In the genomic region with DNA sequence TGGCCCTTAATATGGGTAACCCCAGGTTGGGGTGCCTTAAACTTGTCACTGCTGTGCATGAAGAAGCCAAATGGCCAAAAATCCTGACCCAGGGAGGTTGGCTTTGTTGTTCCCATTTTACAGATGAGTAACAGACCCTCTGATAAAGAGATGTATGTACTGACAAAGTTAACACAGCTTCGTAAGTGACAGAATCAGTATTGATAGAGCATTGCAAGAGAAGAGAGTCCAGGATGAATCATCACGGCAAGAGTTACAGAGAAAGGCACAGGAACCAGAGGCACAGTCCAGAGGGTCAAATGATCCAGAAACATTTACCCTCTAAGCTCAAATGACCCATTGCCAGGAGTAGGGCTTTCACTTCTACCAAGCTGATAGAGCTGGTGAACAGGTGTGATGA, we compare ENCODE assay signal across 25 cellular contexts.
DNase-seq lines count a peak whose midpoint lies in the region; ATAC-seq, FAIRE-seq and TF ChIP-seq lines count a peak whose summit lies in the region.
"Had no signal": no experiment of that assay in that cellular context is flagged by ENCODE, and none has a peak within 500 bp of the region (broad histone marks: within the 10 kb centered on the region; RNA-seq: fewer than 3 reads in every experiment).

No MANE protein-coding gene starts in this region.

- WGBS in H1 (ENCODE audit: extremely low coverage in 1 of 2, insufficient coverage in 1 of 2, insufficient read length in 1 of 2, insufficient replicate concordance in 2 of 2, low coverage in 1 of 2, low lambda C conversion rate in 2 of 2, missing lambda C conversion rate in 1 of 2), 2 experiments = 87% methylated on average over 2 of the region's 2 CpGs; no CpG with 5 or more reads in 1 of the 2 experiments
- 88% methylated on average over 2 of the region's 2 CpGs for WGBS in mammary epithelial cell (ENCODE audit: low coverage, missing lambda C conversion rate)

- H2AFZ ChIP-seq in H1 (ENCODE audit: low read length) (peak overlapping the region; percentile 89; the same call in 1 of the 2 replicates), mammary epithelial cell (ENCODE audit: low read depth, low read length) (no peak overlapping the region)
- H2AFZ ChIP-seq: GM23338, PC-9 had no signal

- H3K23me2 ChIP-seq in H1 (ENCODE audit: low read depth, low read length) = no peaks in the 10 kb centered on the region

- in situ Hi-C loops in mammary epithelial cell (cut with MboI; ENCODE audit: low sequenced_read_pairs in 2 of 2) = no loop called here

- H4K91ac ChIP-seq in H1 (replicated peaks; ENCODE audit: insufficient read length, low read length) = no peak overlapping the region

- H3K79me1 ChIP-seq in H1 (ENCODE audit: low read depth, low read length) = no peaks in the 10 kb centered on the region

- no peak overlapping the region for H3K4me3 ChIP-seq in H1 (ENCODE audit: extremely low read depth in 1 of 4, insufficient read depth in 2 of 4, low read depth in 3 of 4, low read length in 4 of 4)
- no peak overlapping the region for H3K4me3 ChIP-seq in mammary epithelial cell (replicated peaks in 1 of 3; ENCODE audit: insufficient read depth in 1 of 3, low read depth in 2 of 3, low read length in 3 of 3)
- H3K4me3 ChIP-seq: GM23338, PC-9, SJCRH30 had no signal

- H2BK20ac ChIP-seq in H1 (ENCODE audit: low read length) = no peak overlapping the region

- no peaks in the 10 kb centered on the region for H3K27me3 Mint-ChIP-seq in activated CD4-positive, alpha-beta T cell treated with anti-CD3 and anti-CD28 coated beads for 36 hours
- H3K27me3 Mint-ChIP-seq in T-helper 1 cell treated with Interleukin-12 subunit alpha and Interleukin-12 subunit beta and Interleukin-4 antibody, amounts not matched to agents 30 μg/mL and 1 μg/mL, for 36 hours (ENCODE audit: low read depth) = no peaks in the 10 kb centered on the region
- H3K27me3 Mint-ChIP-seq: CD8-positive, alpha-beta memory T cell had no signal

- H3K27ac Mint-ChIP-seq in activated CD4-positive, alpha-beta T cell treated with anti-CD3 and anti-CD28 coated beads for 36 hours = no peak overlapping the region
- peak overlapping the region; percentile 50 for H3K27ac Mint-ChIP-seq in T-helper 1 cell treated with Interleukin-12 subunit alpha and Interleukin-12 subunit beta and Interleukin-4 antibody, amounts not matched to agents 30 μg/mL and 1 μg/mL, for 36 hours
- H3K27ac Mint-ChIP-seq: CD14-positive monocyte; CD8-positive, alpha-beta memory T cell; GM23338 had no signal

- no peak overlapping the region for H2AK5ac ChIP-seq in H1 (ENCODE audit: low read depth, low read length)

- H3K56ac ChIP-seq in H1 (replicated peaks; ENCODE audit: insufficient read length, low read depth, low read length) = no peak overlapping the region

- no peak for TF ChIP-seq EP300 in H1 (IDR thresholded peaks at IDR 0.05; ENCODE audit: borderline replicate concordance in 1 of 2, low read depth in 2 of 2, low read length in 2 of 2)

- no peak overlapping the region for H2BK15ac ChIP-seq in H1 (ENCODE audit: low read length)

- no peak for FAIRE-seq in H1 (lab: Jason Lieb, UNC)

- H3K9me3 ChIP-seq in H1 (ENCODE audit: insufficient read depth in 2 of 2, low read depth in 1 of 2, low read length in 1 of 2) (no peaks in the 10 kb centered on the region), mammary epithelial cell (replicated peaks; ENCODE audit: insufficient read depth, low read length) (no peaks in the 10 kb centered on the region)
- H3K9me3 ChIP-seq: BE2C, SJCRH30 had no signal

- no peaks in the 10 kb centered on the region for H3K36me3 ChIP-seq in H1 (ENCODE audit: control insufficient read depth in 2 of 4, insufficient read depth in 4 of 4, low read length in 3 of 4)
- no peaks in the 10 kb centered on the region for H3K36me3 ChIP-seq in mammary epithelial cell (ENCODE audit: insufficient read depth, low read length)
- H3K36me3 ChIP-seq: BE2C, SJCRH30 had no signal

- H4K20me1 ChIP-seq in H1 (replicated peaks in 1 of 2; ENCODE audit: control insufficient read depth in 1 of 2, insufficient read depth in 2 of 2, low read length in 2 of 2) (no peaks in the 10 kb centered on the region), mammary epithelial cell (ENCODE audit: insufficient read depth, low read length) (no peaks in the 10 kb centered on the region)

- H3K27ac ChIP-seq in H1 (ENCODE audit: low read depth, low read length) (no peak overlapping the region), mammary epithelial cell (ENCODE audit: insufficient read depth, low read depth, low read length) (no peak overlapping the region)
- H3K27ac ChIP-seq: HL-60, PC-9, SJCRH30 had no signal

- H3K4me2 ChIP-seq in H1 (ENCODE audit: insufficient read depth in 1 of 2, low read depth in 2 of 2, low read length in 2 of 2) (no peak overlapping the region), mammary epithelial cell (ENCODE audit: insufficient read depth, low read depth, low read length) (no peak overlapping the region)
- H3K4me2 ChIP-seq: GM23338, PC-9 had no signal

- no peak overlapping the region for H4K8ac ChIP-seq in H1 (ENCODE audit: extremely low read depth, insufficient read depth, low read length)

- H2BK5ac ChIP-seq in H1 (ENCODE audit: low read depth, low read length) = no peak overlapping the region

- H3K79me2 ChIP-seq in H1 (ENCODE audit: control insufficient read depth in 1 of 2, insufficient read depth in 2 of 2, low read length in 2 of 2) (no peaks in the 10 kb centered on the region), mammary epithelial cell (ENCODE audit: insufficient read depth, low read length) (no peaks in the 10 kb centered on the region)

- no peaks in the 10 kb centered on the region for H3K36me3 Mint-ChIP-seq in activated CD4-positive, alpha-beta T cell treated with anti-CD3 and anti-CD28 coated beads for 36 hours (ENCODE audit: low read depth)
- peaks cover 2% of the 10 kb centered on the region for H3K36me3 Mint-ChIP-seq in T-helper 1 cell treated with Interleukin-12 subunit alpha and Interleukin-12 subunit beta and Interleukin-4 antibody, amounts not matched to agents 30 μg/mL and 1 μg/mL, for 36 hours (ENCODE audit: low read depth)
- H3K36me3 Mint-ChIP-seq: CD14-positive monocyte; CD8-positive, alpha-beta memory T cell had no signal

- H3K9me3 Mint-ChIP-seq in activated CD4-positive, alpha-beta T cell treated with anti-CD3 and anti-CD28 coated beads for 36 hours (ENCODE audit: low read depth) = no peaks in the 10 kb centered on the region
- H3K9me3 Mint-ChIP-seq in T-helper 1 cell treated with Interleukin-12 subunit alpha and Interleukin-12 subunit beta and Interleukin-4 antibody, amounts not matched to agents 30 μg/mL and 1 μg/mL, for 36 hours = no peaks in the 10 kb centered on the region

- TF ChIP-seq RAD21 in H1 (IDR thresholded peaks at IDR 0.05 in 1 of 2, conservative IDR thresholded peaks at IDR 0.05 in 1 of 2; ENCODE audit: low read depth in 2 of 2, low read length in 2 of 2) = no peak

- no peak overlapping the region for H4K5ac ChIP-seq in H1 (ENCODE audit: insufficient read length, low read depth, low read length)

- peak; percentile 49 for ATAC-seq in activated CD4-positive, alpha-beta T cell treated with anti-CD3 and anti-CD28 coated beads for 36 hours
- peak; percentile 33 for ATAC-seq in GM19351 (IDR thresholded peaks at IDR 0.05; ENCODE audit: unreplicated experiment)
- ATAC-seq: GM23338, Right ventricle myocardium inferior, SK-N-SH treated with all-trans-retinoic acid at 6 μM for 48 hours had no signal

- CTCF ChIA-PET in activated CD4-positive, alpha-beta T cell treated with anti-CD3 and anti-CD28 coated beads for 36 hours (lab: Charles Lee) = no interaction called here
- CTCF ChIA-PET in H1 (lab: Charles Lee; ENCODE audit: partially characterized antibody) = no interaction called here
- CTCF ChIA-PET in mammary epithelial cell (lab: Charles Lee; ENCODE audit: low non-redundant PET) = no interaction called here

- dilution Hi-C loops in mammary epithelial cell (cut with HindIII; ENCODE audit: low sequenced_read_pairs) = no loop called here

- DNase-seq in activated CD4-positive, alpha-beta T cell treated with anti-CD3 and anti-CD28 coated beads for 36 hours = no peak
- no peak for DNase-seq in activated CD4-positive, alpha-beta T cell treated with anti-CD3 and anti-CD28 coated beads for 1 hour
- no peak for DNase-seq in H1 (ENCODE audit: low read depth in 1 of 2, low spot score in 2 of 2)
- no peak for DNase-seq in mammary epithelial cell
- DNase-seq in stimulated activated CD4-positive, alpha-beta T cell treated with anti-CD3 and anti-CD28 coated beads, Interleukin-2, amount 100 ng/mL, for 48 hours = no peak
- DNase-seq: 8988T; ACHN; BE2C; Calu3; CD8-positive, alpha-beta memory T cell; NCI-H1092 treated with DMSO at 0.1 percent for 48 hours; NCI-H1436 treated with DMSO at 0.1 percent for 48 hours; NCI-H187 treated with DMSO at 0.1 percent for 48 hours; NCI-H2107; NCI-H524 treated with DMSO at 0.1 percent for 48 hours; NK-92 treated with Interleukin-12 subunit alpha and Interleukin-12 subunit beta, amount 100 ng/mL, for 24 hours; PC-9; SJCRH30 had no signal

- H3K9ac ChIP-seq in H1 (replicated peaks in 1 of 4; ENCODE audit: extremely low read depth in 1 of 4, low read depth in 3 of 4, low read length in 3 of 4) (no peak overlapping the region), mammary epithelial cell (ENCODE audit: insufficient read depth, low read length) (no peak overlapping the region)

- no TSS peak for BruUV-seq in mammary epithelial cell (replicated peaks; lab: Mats Ljungman, UMichigan)

- intact Hi-C loops in activated CD4-positive, alpha-beta T cell treated with anti-CD3 and anti-CD28 coated beads for 36 hours (cut with DNase I, micrococcal nuclease) = no loop called here
- intact Hi-C loops in mammary epithelial cell (cut with micrococcal nuclease) = no loop called here

- TF ChIP-seq CTCF in H1 (IDR thresholded peaks at IDR 0.05; ENCODE audit: control extremely low read depth in 1 of 3, insufficient read depth in 1 of 3, low read depth in 1 of 3, low read length in 3 of 3) = no peak
- TF ChIP-seq CTCF in mammary epithelial cell (conservative IDR thresholded peaks at IDR 0.05 in 1 of 2, IDR thresholded peaks at IDR 0.05 in 1 of 2; ENCODE audit: extremely low read depth in 1 of 2, insufficient read depth in 1 of 2, low read depth in 1 of 2, low read length in 2 of 2) = no peak

- no peak for TF ChIP-seq POLR2A in H1 (IDR thresholded peaks at IDR 0.05; ENCODE audit: control extremely low read depth in 1 of 2, low read depth in 2 of 2, low read length in 2 of 2)

- H3K4me3 Mint-ChIP-seq in activated CD4-positive, alpha-beta T cell treated with anti-CD3 and anti-CD28 coated beads for 36 hours = no peak overlapping the region
- no peak overlapping the region for H3K4me3 Mint-ChIP-seq in T-helper 1 cell treated with Interleukin-12 subunit alpha and Interleukin-12 subunit beta and Interleukin-4 antibody, amounts not matched to agents 30 μg/mL and 1 μg/mL, for 36 hours
- H3K4me3 Mint-ChIP-seq: CD14-positive monocyte; CD8-positive, alpha-beta memory T cell; GM23338 had no signal

- H3K23ac ChIP-seq in H1 (ENCODE audit: insufficient read length) = no peak overlapping the region

- H3K27me3 ChIP-seq in H1 (replicated peaks in 1 of 4; ENCODE audit: control insufficient read depth in 3 of 4, extremely low read depth in 1 of 4, insufficient read depth in 3 of 4, low read length in 3 of 4) (no peaks in the 10 kb centered on the region), mammary epithelial cell (ENCODE audit: insufficient read depth, low read length) (no peaks in the 10 kb centered on the region)
- H3K27me3 ChIP-seq: BE2C, SJCRH30 had no signal

- no peak overlapping the region for H2BK12ac ChIP-seq in H1 (ENCODE audit: low read depth, low read length)

- H2BK120ac ChIP-seq in H1 (replicated peaks; ENCODE audit: low read depth, low read length) = no peak overlapping the region

- H3K4ac ChIP-seq in H1 (replicated peaks; ENCODE audit: insufficient read length, low read depth, low read length) = no peak overlapping the region

- H3K14ac ChIP-seq in H1 (ENCODE audit: insufficient read length) = no peak overlapping the region

- H3K4me1 ChIP-seq in H1 (replicated peaks in 1 of 4; ENCODE audit: control insufficient read depth in 3 of 4, insufficient read depth in 4 of 4, low read length in 3 of 4) = peaks cover 0 to 7% (median 3%) of the 10 kb centered on the region in 4 experiments; a peak in 3 of 7 replicates
- H3K4me1 ChIP-seq in mammary epithelial cell (ENCODE audit: insufficient read depth, low read length) = no peaks in the 10 kb centered on the region
- H3K4me1 ChIP-seq: BE2C, SJCRH30 had no signal

- no peak overlapping the region for H3K18ac ChIP-seq in H1 (ENCODE audit: extremely low read depth, low read length)

- POLR2A ChIA-PET in activated CD4-positive, alpha-beta T cell treated with anti-CD3 and anti-CD28 coated beads for 36 hours (lab: Charles Lee) = no interaction called here
- POLR2A ChIA-PET in H1 (lab: Charles Lee; ENCODE audit: partially characterized antibody) = no interaction called here

- peaks cover 3% of the 10 kb centered on the region for H3K4me1 Mint-ChIP-seq in activated CD4-positive, alpha-beta T cell treated with anti-CD3 and anti-CD28 coated beads for 36 hours
- H3K4me1 Mint-ChIP-seq in T-helper 1 cell treated with Interleukin-12 subunit alpha and Interleukin-12 subunit beta and Interleukin-4 antibody, amounts not matched to agents 30 μg/mL and 1 μg/mL, for 36 hours (ENCODE audit: low read depth) = peaks cover 15% of the 10 kb centered on the region
- H3K4me1 Mint-ChIP-seq: CD14-positive monocyte; CD8-positive, alpha-beta memory T cell; GM23338 had no signal
